Comparison of ENCODE assay signal across 1 cellular context in genomic region chr3:195806211-195806915, GRCh38.
TF ChIP-seq lines count a peak whose summit lies in the region.

No MANE protein-coding gene starts in this region.

TF ChIP-seq in WTC11, 78 proteins besides CTCF, POLR2A, EP300 and RAD21 (continued from another document):
- TF ChIP-seq FOXP4 (CRISPR knock-in tag; IDR thresholded peaks at IDR 0.05) (peak; percentile 60; the same call in 1 of the 2 replicates), ZNF423 (CRISPR knock-in tag; IDR thresholded peaks at IDR 0.05) (peak; percentile 30; the same call in 1 of the 2 replicates), IRF1 (CRISPR knock-in tag; IDR thresholded peaks at IDR 0.05) (no peak)
